10 cellular contexts compared by ENCODE assay signal in genomic region chr17:83151442-83152220, GRCh38.
DNase-seq lines count a peak whose midpoint lies in the region; ATAC-seq, FAIRE-seq and TF ChIP-seq lines count a peak whose summit lies in the region.
"Had no signal": no experiment of that assay in that cellular context is flagged by ENCODE, and none has a peak within 500 bp of the region (broad histone marks: within the 10 kb centered on the region; RNA-seq: fewer than 3 reads in every experiment).

No MANE protein-coding gene starts in this region.

- TF ChIP-seq POLR2A in IMR-90 (IDR thresholded peaks at IDR 0.05; ENCODE audit: low read depth, low read length) (no peak), H1 (IDR thresholded peaks at IDR 0.05; ENCODE audit: control extremely low read depth in 1 of 2, low read depth in 2 of 2, low read length in 2 of 2) (no peak), right lobe of liver (IDR thresholded peaks at IDR 0.05) (no peak)

- H2BK12ac ChIP-seq in H1 (ENCODE audit: low read depth, low read length) = no peak overlapping the region

- POLR2A ChIA-PET in IMR-90 (lab: Charles Lee; ENCODE audit: unreplicated experiment) = no interaction called here
- POLR2A ChIA-PET in H1 (lab: Charles Lee; ENCODE audit: partially characterized antibody) = no interaction called here

- no peaks in the 10 kb centered on the region for H3K36me3 Mint-ChIP-seq in stimulated activated memory B cell treated with anti-CD40 and anti-IgM and Interleukin-4, amounts not matched to agents 10 μg/mL and 1 μg/mL and 100 μg/mL, for 72 hours

- H2BK15ac ChIP-seq in IMR-90 (ENCODE audit: low read depth, low read length) = no peak overlapping the region
- no peak overlapping the region for H2BK15ac ChIP-seq in H1 (ENCODE audit: low read length)

- 45% methylated on average over 11 of the region's 32 CpGs; no CpG with 5 or more reads in 1 of the 2 experiments for WGBS in IMR-90 (ENCODE audit: extremely low coverage in 2 of 2, insufficient read length in 1 of 2), 2 experiments
- 78% methylated on average over 30 of the region's 32 CpGs; no CpG with 5 or more reads in 1 of the 2 experiments for WGBS in H1 (ENCODE audit: extremely low coverage in 1 of 2, insufficient coverage in 1 of 2, insufficient read length in 1 of 2, insufficient replicate concordance in 2 of 2, low coverage in 1 of 2, low lambda C conversion rate in 2 of 2, missing lambda C conversion rate in 1 of 2), 2 experiments
- WGBS in right lobe of liver (ENCODE audit: insufficient coverage, low coverage, low lambda C conversion rate, missing lambda C conversion rate) = 47% methylated on average over 18 of the region's 32 CpGs

- H3K23ac ChIP-seq in IMR-90 (ENCODE audit: low read depth, low read length) (no peak overlapping the region), H1 (ENCODE audit: insufficient read length) (no peak overlapping the region)

- H4K8ac ChIP-seq in IMR-90 (ENCODE audit: low read depth in 2 of 2, low read length in 2 of 2) (peak overlapping the region in 1 of 2 experiments; percentile 17; a peak in 1 of 4 replicates), H1 (ENCODE audit: extremely low read depth, insufficient read depth, low read length) (no peak overlapping the region; the same call in 1 of the 2 replicates)

- H3K56ac ChIP-seq in IMR-90 (ENCODE audit: extremely low read depth, insufficient read depth, low read length) (no peak overlapping the region), H1 (replicated peaks; ENCODE audit: insufficient read length, low read depth, low read length) (no peak overlapping the region)

- H3K4me2 ChIP-seq in IMR-90 (ENCODE audit: low read depth, low read length) (no peak overlapping the region; the same call in 1 of the 2 replicates), H1 (ENCODE audit: insufficient read depth in 1 of 2, low read depth in 2 of 2, low read length in 2 of 2) (no peak overlapping the region)

- TF ChIP-seq RAD21 in IMR-90 (IDR thresholded peaks at IDR 0.05; ENCODE audit: low read length) (no peak), H1 (IDR thresholded peaks at IDR 0.05 in 1 of 2, conservative IDR thresholded peaks at IDR 0.05 in 1 of 2; ENCODE audit: low read depth in 2 of 2, low read length in 2 of 2) (no peak)

- peaks cover 31% of the 10 kb centered on the region for H3K4me1 Mint-ChIP-seq in stimulated activated memory B cell treated with anti-CD40 and anti-IgM and Interleukin-4, amounts not matched to agents 10 μg/mL and 1 μg/mL and 100 μg/mL, for 72 hours

- in situ Hi-C loops in IMR-90 (cut with MboI; ENCODE audit: low sequenced_read_pairs) = no loop called here

- H3K9me1 ChIP-seq in IMR-90 (ENCODE audit: insufficient read depth, low read length) = 0 out of 2 replicates have a peak, but pooled peaks cover 2% of the 10 kb centered on the region

- no peaks in the 10 kb centered on the region for H3K79me2 ChIP-seq in H1 (ENCODE audit: control insufficient read depth in 1 of 2, insufficient read depth in 2 of 2, low read length in 2 of 2)

- H3K27me3 Mint-ChIP-seq in stimulated activated memory B cell treated with anti-CD40 and anti-IgM and Interleukin-4, amounts not matched to agents 10 μg/mL and 1 μg/mL and 100 μg/mL, for 72 hours = peaks cover 39% of the 10 kb centered on the region

- H4K20me1 ChIP-seq in IMR-90 (ENCODE audit: insufficient read depth, low read length) (no peaks in the 10 kb centered on the region), H1 (replicated peaks in 1 of 2; ENCODE audit: control insufficient read depth in 1 of 2, insufficient read depth in 2 of 2, low read length in 2 of 2) (no peaks in the 10 kb centered on the region)

- TF ChIP-seq CTCF in IMR-90 (conservative IDR thresholded peaks at IDR 0.05; ENCODE audit: low read depth, low read length) (no peak), H1 (IDR thresholded peaks at IDR 0.05; ENCODE audit: control extremely low read depth in 1 of 3, insufficient read depth in 1 of 3, low read depth in 1 of 3, low read length in 3 of 3) (no peak), right lobe of liver (IDR thresholded peaks at IDR 0.05) (no peak)

- H3K4ac ChIP-seq in IMR-90 (ENCODE audit: low read depth, low read length) (peak overlapping the region; percentile 66), H1 (replicated peaks; ENCODE audit: insufficient read length, low read depth, low read length) (no peak overlapping the region)

- H3K9ac ChIP-seq in IMR-90 (ENCODE audit: low read depth, low read length) = no peak overlapping the region
- no peak overlapping the region for H3K9ac ChIP-seq in H1 (replicated peaks in 1 of 4; ENCODE audit: extremely low read depth in 1 of 4, low read depth in 3 of 4, low read length in 3 of 4)

- intact Hi-C loops in IMR-90 (cut with micrococcal nuclease) (no loop called here), right lobe of liver (cut with DNase I) (no loop called here)

- H3K27ac ChIP-seq in IMR-90 (ENCODE audit: insufficient read depth, low read length) (no peak overlapping the region), H1 (ENCODE audit: low read depth, low read length) (no peak overlapping the region), right lobe of liver (peak overlapping the region in 2 of 3 donors; percentile 2 to 57)
- H3K27ac ChIP-seq: VCaP had no signal

- peak overlapping the region; percentile 78 for H2AFZ ChIP-seq in IMR-90 (replicated peaks; ENCODE audit: low read length, poor library complexity)
- no peak overlapping the region for H2AFZ ChIP-seq in H1 (ENCODE audit: low read length)

- no peak overlapping the region for H2BK5ac ChIP-seq in IMR-90 (ENCODE audit: low read depth, low read length, poor library complexity, severe bottlenecking)
- no peak overlapping the region for H2BK5ac ChIP-seq in H1 (ENCODE audit: low read depth, low read length)

- H3K27me3 ChIP-seq in IMR-90 (ENCODE audit: control insufficient read depth, insufficient read depth, low read length) = peaks cover 8% of the 10 kb centered on the region
- H3K27me3 ChIP-seq in H1 (replicated peaks in 1 of 4; ENCODE audit: control insufficient read depth in 3 of 4, extremely low read depth in 1 of 4, insufficient read depth in 3 of 4, low read length in 3 of 4) = no peaks in the 10 kb centered on the region
- H3K27me3 ChIP-seq in right lobe of liver = no peaks in the 10 kb centered on the region
- H3K27me3 ChIP-seq: gastroesophageal sphincter had no signal

- H4K91ac ChIP-seq in IMR-90 (ENCODE audit: insufficient read depth, low read depth, low read length) (peak overlapping the region; percentile 30), H1 (replicated peaks; ENCODE audit: insufficient read length, low read length) (no peak overlapping the region)

- ATAC-seq in IMR-90 (ENCODE audit: low read depth) (peak; percentile 81), right lobe of liver (peak in 3 of 4 donors; percentile 7 to 16 (median 9)), GM21367 (IDR thresholded peaks at IDR 0.05; ENCODE audit: unreplicated experiment) (no peak)
- no peak for ATAC-seq in stimulated activated memory B cell treated with anti-CD40 and anti-IgM and Interleukin-4, amounts not matched to agents 10 μg/mL and 1 μg/mL and 100 μg/mL, for 72 hours
- ATAC-seq: gastroesophageal sphincter, GM12878 had no signal

- H2AK9ac ChIP-seq in IMR-90 (replicated peaks; ENCODE audit: low read depth, low read length, poor library complexity) = no peak overlapping the region

- H3K14ac ChIP-seq in IMR-90 (replicated peaks; ENCODE audit: low read depth, low read length) (0 out of 2 replicates have a peak overlapping the region, but pooled peaks have one; percentile 27), H1 (ENCODE audit: insufficient read length) (no peak overlapping the region)

- FAIRE-seq in H1 (lab: Jason Lieb, UNC) = no peak
- FAIRE-seq: GM12878 had no signal

- DNase-seq in IMR-90 (peak; percentile 43), H1 (ENCODE audit: low read depth in 1 of 2, low spot score in 2 of 2) (no peak), right lobe of liver (no peak), DMS79 treated with DMSO at 0.1 percent for 48 hours (lab: John Stamatoyannopoulos, UW) (no peak)
- DNase-seq in stimulated activated naive CD4-positive, alpha-beta T cell (lab: John Stamatoyannopoulos, UW) = no peak

- CTCF ChIA-PET in IMR-90 (lab: Yijun Ruan, JAX) (interaction anchor here (1.2 kb wide), 1 partner anchor 8 kb away, joined by 5 read pairs; no protein-coding TSS in a partner anchor), H1 (lab: Charles Lee; ENCODE audit: partially characterized antibody) (interaction anchor here (1.4 to 1.8 kb wide), 3 partner anchors 12 to 28 kb away, joined by 3 read pairs; no protein-coding TSS in a partner anchor)

- H3K23me2 ChIP-seq in H1 (ENCODE audit: low read depth, low read length) = no peaks in the 10 kb centered on the region

- TF ChIP-seq EP300 in H1 (IDR thresholded peaks at IDR 0.05; ENCODE audit: borderline replicate concordance in 1 of 2, low read depth in 2 of 2, low read length in 2 of 2) = no peak

- H3K4me3 Mint-ChIP-seq in stimulated activated memory B cell treated with anti-CD40 and anti-IgM and Interleukin-4, amounts not matched to agents 10 μg/mL and 1 μg/mL and 100 μg/mL, for 72 hours = no peak overlapping the region

- no peaks in the 10 kb centered on the region for H3K9me3 ChIP-seq in IMR-90 (ENCODE audit: control insufficient read depth, insufficient read depth, low read length)
- H3K9me3 ChIP-seq in H1 (ENCODE audit: insufficient read depth in 2 of 2, low read depth in 1 of 2, low read length in 1 of 2) = peaks cover 57 to 84% of the 10 kb centered on the region in 2 experiments
- H3K9me3 ChIP-seq in right lobe of liver = no peaks in the 10 kb centered on the region
- H3K9me3 ChIP-seq: gastroesophageal sphincter had no signal

- no peaks in the 10 kb centered on the region for H3K9me3 Mint-ChIP-seq in stimulated activated memory B cell treated with anti-CD40 and anti-IgM and Interleukin-4, amounts not matched to agents 10 μg/mL and 1 μg/mL and 100 μg/mL, for 72 hours

- H2AK5ac ChIP-seq in IMR-90 (ENCODE audit: low read depth, low read length) = 0 out of 2 replicates have a peak overlapping the region, but pooled peaks have one; percentile 20
- no peak overlapping the region for H2AK5ac ChIP-seq in H1 (ENCODE audit: low read depth, low read length)

- peak overlapping the region; percentile 6 for H3K27ac Mint-ChIP-seq in stimulated activated memory B cell treated with anti-CD40 and anti-IgM and Interleukin-4, amounts not matched to agents 10 μg/mL and 1 μg/mL and 100 μg/mL, for 72 hours

- peak overlapping the region; percentile 37 for H2BK120ac ChIP-seq in IMR-90 (ENCODE audit: low read depth, low read length)
- H2BK120ac ChIP-seq in H1 (replicated peaks; ENCODE audit: low read depth, low read length) = no peak overlapping the region

- dilution Hi-C loops in IMR-90 (cut with HindIII; ENCODE audit: low sequenced_read_pairs, unreplicated experiment) = no loop called here

- H3K4me1 ChIP-seq in IMR-90 (ENCODE audit: control insufficient read depth, insufficient read depth, low read length) (peaks cover 10% of the 10 kb centered on the region; the same call in 1 of the 2 replicates), H1 (replicated peaks in 1 of 4; ENCODE audit: control insufficient read depth in 3 of 4, insufficient read depth in 4 of 4, low read length in 3 of 4) (peaks cover 0 to 4% (median 0%) of the 10 kb centered on the region in 4 experiments; a peak in 2 of 7 replicates), right lobe of liver (no peaks in the 10 kb centered on the region)

- H3K36me3 ChIP-seq in IMR-90 (ENCODE audit: control insufficient read depth, insufficient read depth, low read length) (no peaks in the 10 kb centered on the region), H1 (ENCODE audit: control insufficient read depth in 2 of 4, insufficient read depth in 4 of 4, low read length in 3 of 4) (no peaks in the 10 kb centered on the region), right lobe of liver (no peaks in the 10 kb centered on the region)
- H3K36me3 ChIP-seq: gastroesophageal sphincter had no signal

- no TSS peak for BruUV-seq in IMR-90 (replicated peaks; lab: Mats Ljungman, UMichigan)

- H3K79me1 ChIP-seq in IMR-90 (ENCODE audit: low read depth in 1 of 2, low read length in 2 of 2) (no peaks in the 10 kb centered on the region), H1 (ENCODE audit: low read depth, low read length) (no peaks in the 10 kb centered on the region)

- H2BK20ac ChIP-seq in IMR-90 (ENCODE audit: low read depth, low read length) (peak overlapping the region; percentile 35; the same call in 1 of the 2 replicates), H1 (ENCODE audit: low read length) (no peak overlapping the region)

- H4K5ac ChIP-seq in IMR-90 (ENCODE audit: low read depth, low read length) (no peak overlapping the region), H1 (ENCODE audit: insufficient read length, low read depth, low read length) (no peak overlapping the region)

- H3K18ac ChIP-seq in IMR-90 (ENCODE audit: low read depth, low read length) = no peak overlapping the region
- H3K18ac ChIP-seq in H1 (ENCODE audit: extremely low read depth, low read length) = no peak overlapping the region

- H3K4me3 ChIP-seq in IMR-90 (ENCODE audit: insufficient read depth, low read depth, low read length) = no peak overlapping the region
- no peak overlapping the region for H3K4me3 ChIP-seq in H1 (ENCODE audit: extremely low read depth in 1 of 4, insufficient read depth in 2 of 4, low read depth in 3 of 4, low read length in 4 of 4)
- H3K4me3 ChIP-seq in right lobe of liver = no peak overlapping the region
- H3K4me3 ChIP-seq: gastroesophageal sphincter, GM12878 had no signal

Comparison
In these comparisons a context has a peak if more than half of its experiments do, and no peak if none do; other contexts are left out.
1. ATAC-seq: peak in IMR-90 (single experiment) and right lobe of liver (3 of 4); none in stimulated activated memory B cell treated with anti-CD40 and anti-IgM and Interleukin-4, amounts not matched to agents 10 μg/mL and 1 μg/mL and 100 μg/mL, for 72 hours (single experiment) and GM21367 (single experiment).
2. H3K27ac ChIP-seq: peak in right lobe of liver (2 of 3); none in IMR-90 (single experiment) and H1 (single experiment).